ENCODE assay signal across 1 cellular context in genomic region chr11:67558084-67558772, GRCh38.
TF ChIP-seq lines count a peak whose summit lies in the region.

No MANE protein-coding gene starts in this region.

TF ChIP-seq in GM12878, 131 proteins besides CTCF, POLR2A, EP300 and RAD21 (continued from another document and continues in another):
- TF ChIP-seq SKIL (IDR thresholded peaks at IDR 0.05; ENCODE audit: low read depth, poor library complexity, severe bottlenecking) (peak; percentile 64), FOS (IDR thresholded peaks at IDR 0.05; ENCODE audit: borderline replicate concordance, extremely low read depth, insufficient read length) (no peak), SUPT20H (IDR thresholded peaks at IDR 0.05; ENCODE audit: borderline replicate concordance, control insufficient read depth, low read depth, low read length) (no peak), SPI1 (IDR thresholded peaks at IDR 0.05; ENCODE audit: borderline replicate concordance, insufficient read depth, low read depth, low read length) (no peak), BHLHE40 (IDR thresholded peaks at IDR 0.05; ENCODE audit: borderline replicate concordance in 1 of 2, low read depth in 2 of 2, low read length in 1 of 2) (peak in 1 of 2 experiments; percentile 60; a peak in 2 of 4 replicates), PKNOX1 (IDR thresholded peaks at IDR 0.05) (no peak), TCF7 (IDR thresholded peaks at IDR 0.05; ENCODE audit: borderline replicate concordance) (no peak), POLR2AphosphoS5 (IDR thresholded peaks at IDR 0.05; ENCODE audit: low read length) (no peak), MTA3 (IDR thresholded peaks at IDR 0.05; ENCODE audit: borderline replicate concordance, low read length) (no peak), SUZ12 (IDR thresholded peaks at IDR 0.05; ENCODE audit: unreplicated experiment) (no peak), RUNX3 (IDR thresholded peaks at IDR 0.05; ENCODE audit: low read length) (peak; percentile 92), HDAC6 (IDR thresholded peaks at IDR 0.05; ENCODE audit: unreplicated experiment) (no peak), RELA (IDR thresholded peaks at IDR 0.05; ENCODE audit: borderline replicate concordance, partially characterized antibody) (no peak), LARP7 (IDR thresholded peaks at IDR 0.05) (no peak), ZNF207 (IDR thresholded peaks at IDR 0.05; ENCODE audit: borderline replicate concordance) (no peak), MLLT1 (IDR thresholded peaks at IDR 0.05) (peak; percentile 88), MTA2 (IDR thresholded peaks at IDR 0.05; ENCODE audit: low read depth) (peak; percentile 75), CUX1 (IDR thresholded peaks at IDR 0.05; ENCODE audit: insufficient replicate concordance, low read depth, low read length) (no peak), IRF3 (IDR thresholded peaks at IDR 0.05) (no peak), E2F4 (IDR thresholded peaks at IDR 0.05; ENCODE audit: low read depth, low read length) (no peak), KAT2A (conservative IDR thresholded peaks at IDR 0.05; ENCODE audit: control insufficient read depth, low read depth, low read length) (no peak), POU2F2 (IDR thresholded peaks at IDR 0.05; ENCODE audit: borderline replicate concordance, low read depth, low read length) (peak; percentile 62; the same call in 1 of the 3 replicates), ASH2L (IDR thresholded peaks at IDR 0.05; ENCODE audit: borderline replicate concordance, low read depth) (no peak), CEBPZ (IDR thresholded peaks at IDR 0.05; ENCODE audit: low read depth, low read length) (no peak), ZBTB40 (IDR thresholded peaks at IDR 0.05; ENCODE audit: borderline replicate concordance) (peak; percentile 11; the same call in 1 of the 2 replicates), ZNF274 (IDR thresholded peaks at IDR 0.05; ENCODE audit: insufficient read depth, insufficient read length) (no peak), HSF1 (IDR thresholded peaks at IDR 0.05; ENCODE audit: low read depth, low read length) (no peak), ZNF622 (IDR thresholded peaks at IDR 0.05) (no peak), SP1 (IDR thresholded peaks at IDR 0.05; ENCODE audit: low read depth, low read length) (peak; percentile 9), STAT3 (IDR thresholded peaks at IDR 0.05; ENCODE audit: low read depth, low read length) (no peak), USF2 (IDR thresholded peaks at IDR 0.05; ENCODE audit: borderline replicate concordance, low read depth, low read length) (no peak), HCFC1 (IDR thresholded peaks at IDR 0.05; ENCODE audit: low read length) (no peak), TARDBP (IDR thresholded peaks at IDR 0.05; ENCODE audit: borderline replicate concordance) (no peak), CBX5 (IDR thresholded peaks at IDR 0.05; ENCODE audit: low read depth) (no peak)
